ENCODE assay signal across 11 cellular contexts in the genomic region with DNA sequence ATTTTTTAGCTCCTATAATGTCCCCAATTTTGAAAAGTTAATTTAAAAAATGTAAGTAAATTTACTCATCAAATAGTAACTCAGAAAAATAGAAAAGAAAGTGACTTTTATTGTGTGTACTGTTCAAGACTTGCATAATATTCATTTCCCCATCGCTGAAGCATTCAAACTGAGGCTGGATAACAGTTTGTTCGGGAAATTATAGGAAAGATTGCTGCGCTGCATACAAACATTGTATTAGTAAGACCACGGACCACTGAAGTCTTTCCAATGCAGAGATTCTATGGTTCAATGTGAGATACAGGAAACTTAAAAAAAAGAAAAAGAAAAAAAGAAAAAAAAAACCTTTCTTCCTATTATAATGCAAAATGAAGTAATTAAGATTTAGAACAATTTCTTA. TPM values are rescaled to one million over a fixed set of nuclear protein-coding genes. Genes with fewer than 3 reads are reported as not detected.
A peak's percentile ranks its signal among the peaks of the same experiment; 100 is the strongest.
DNase-seq lines count a peak whose midpoint lies in the region; ATAC-seq, FAIRE-seq and TF ChIP-seq lines count a peak whose summit lies in the region.
"Had no signal": no experiment of that assay in that cellular context is flagged by ENCODE, and none has a peak within 500 bp of the region (broad histone marks: within the 10 kb centered on the region; RNA-seq: fewer than 3 reads in every experiment).

No MANE protein-coding gene starts in this region.

- H3K4me2 ChIP-seq in HCT116 (ENCODE audit: low read length): peak overlapping the region; percentile 52; the same call in 1 of the 2 replicates
- peak overlapping the region; percentile 99 for H3K4me2 ChIP-seq in SU-DHL-6 (ENCODE audit: low read depth, low read length, poor library complexity, severe bottlenecking)
- no peak overlapping the region for H3K4me2 ChIP-seq in neuronal stem cell (ENCODE audit: insufficient read depth, low read length, poor library complexity, severe bottlenecking)

- peak; percentile 55 for FAIRE-seq in A204.1 (lab: Jason Lieb, UNC)

- H2BK15ac ChIP-seq in neuronal stem cell (ENCODE audit: low read length): no peak overlapping the region

- no peak for TF ChIP-seq RAD21 in HCT116 (IDR thresholded peaks at IDR 0.05; ENCODE audit: low read depth)

- POLR2A ChIA-PET in HCT116 (lab: Charles Lee): no interaction called here
- POLR2A ChIA-PET in RWPE1 (lab: Yijun Ruan, JAX; ENCODE audit: low non-redundant PET): no interaction called here

- H3K9ac ChIP-seq in HCT116 (ENCODE audit: low read length) (no peak overlapping the region), SU-DHL-6 (ENCODE audit: low read length) (no peak overlapping the region), neuronal stem cell (ENCODE audit: low read depth, low read length, poor library complexity) (no peak overlapping the region)

- H3K23ac ChIP-seq in neuronal stem cell (ENCODE audit: low read depth, low read length, poor library complexity): no peak overlapping the region

- no peak overlapping the region for H3K18ac ChIP-seq in neuronal stem cell (ENCODE audit: low read length)

- DNase-seq in HCT116 (ENCODE audit: low read depth, low spot score) (no peak), foreskin keratinocyte (no peak), iPS-NIHi7 (ENCODE audit: extremely low spot score) (no peak), NCI-H526 treated with DMSO at 0.1 percent for 48 hours (lab: John Stamatoyannopoulos, UW) (no peak), neuronal stem cell (ENCODE audit: low spot score) (no peak), RWPE1 (ENCODE audit: low spot score) (no peak)
- DNase-seq: cerebellar nuclear complex, NCI-H1436, uterus had no signal

- WGBS in neuronal stem cell (ENCODE audit: extremely low coverage in 2 of 2, insufficient read length in 2 of 2, insufficient replicate concordance in 1 of 2), 2 donors: no CpG with 5 or more reads among the region's 4 CpGs

- no peak overlapping the region for H2BK5ac ChIP-seq in neuronal stem cell (ENCODE audit: low read length)

- no peak overlapping the region for H3K27ac ChIP-seq in HCT116 (ENCODE audit: low read depth, low read length)
- H3K27ac ChIP-seq in SU-DHL-6 (ENCODE audit: low read depth, low read length): peak overlapping the region; percentile 86
- H3K27ac ChIP-seq in foreskin keratinocyte: peak overlapping the region; percentile 57
- no peak overlapping the region for H3K27ac ChIP-seq in neuronal stem cell (replicated peaks; ENCODE audit: low read length)
- no peak overlapping the region for H3K27ac ChIP-seq in RWPE1
- H3K27ac ChIP-seq: uterus had no signal

- H3K36me3 ChIP-seq in HCT116 (ENCODE audit: control insufficient read depth in 1 of 2, insufficient read depth in 2 of 2, low read length in 2 of 2) (peaks cover 0 to 4% of the 10 kb centered on the region in 2 experiments; a peak in 1 of 4 replicates), SU-DHL-6 (ENCODE audit: low read length) (peaks cover 73% of the 10 kb centered on the region), neuronal stem cell (replicated peaks in 1 of 2; ENCODE audit: control insufficient read depth in 2 of 2, insufficient read depth in 2 of 2, low read length in 2 of 2) (peaks cover 2 to 24% of the 10 kb centered on the region in 2 donors)
- H3K36me3 ChIP-seq: uterus had no signal

- intact Hi-C loops in HCT116 (cut with micrococcal nuclease): no loop called here

- no peak overlapping the region for H3K14ac ChIP-seq in neuronal stem cell (ENCODE audit: low read length)

- TF ChIP-seq POLR2A in HCT116 (IDR thresholded peaks at IDR 0.05; ENCODE audit: borderline replicate concordance, extremely low read depth, insufficient read depth, insufficient read length): no peak

- H4K20me1 ChIP-seq in HCT116 (ENCODE audit: insufficient read depth): no peaks in the 10 kb centered on the region
- H4K20me1 ChIP-seq in SU-DHL-6 (ENCODE audit: low read depth, low read length): peaks cover 62% of the 10 kb centered on the region

- no peak overlapping the region for H3K4ac ChIP-seq in neuronal stem cell (ENCODE audit: low read length)

- H3K9me2 ChIP-seq in HCT116 (ENCODE audit: insufficient read depth) (no peaks in the 10 kb centered on the region), SU-DHL-6 (replicated peaks; ENCODE audit: insufficient read depth, low read length) (no peaks in the 10 kb centered on the region)

- no peak overlapping the region for H2AK5ac ChIP-seq in neuronal stem cell (ENCODE audit: low read depth, low read length)

- no peak for ATAC-seq in HCT116
- ATAC-seq in foreskin keratinocyte: no peak

- no peak overlapping the region for H2BK12ac ChIP-seq in neuronal stem cell (ENCODE audit: low read length)

- H3K27me3 ChIP-seq in HCT116 (ENCODE audit: insufficient read depth, low read length): no peaks in the 10 kb centered on the region
- no peaks in the 10 kb centered on the region for H3K27me3 ChIP-seq in SU-DHL-6 (ENCODE audit: low read length)
- H3K27me3 ChIP-seq in foreskin keratinocyte: no peaks in the 10 kb centered on the region
- no peaks in the 10 kb centered on the region for H3K27me3 ChIP-seq in neuronal stem cell (ENCODE audit: control insufficient read depth in 3 of 3, insufficient read depth in 3 of 3, low read depth in 1 of 3, low read length in 3 of 3)
- H3K27me3 ChIP-seq: uterus had no signal

- H3K79me2 ChIP-seq in HCT116 (ENCODE audit: insufficient read depth, low read length) (peaks cover 33% of the 10 kb centered on the region), SU-DHL-6 (ENCODE audit: insufficient read depth, low read length) (peaks cover 100% of the 10 kb centered on the region)

- H3K4me1 ChIP-seq in HCT116 (ENCODE audit: control insufficient read depth in 1 of 2, insufficient read depth in 2 of 2, low read length in 2 of 2): peaks cover 7 to 20% of the 10 kb centered on the region in 2 experiments; a peak in 3 of 4 replicates
- H3K4me1 ChIP-seq in foreskin keratinocyte: peaks cover 13% of the 10 kb centered on the region
- peaks cover 4 to 7% of the 10 kb centered on the region in 2 donors for H3K4me1 ChIP-seq in neuronal stem cell (ENCODE audit: control insufficient read depth in 2 of 2, insufficient read depth in 1 of 2, low read depth in 1 of 2, low read length in 2 of 2)
- H3K4me1 ChIP-seq: uterus had no signal

- no peak overlapping the region for H4K8ac ChIP-seq in neuronal stem cell (ENCODE audit: low read depth, low read length)

- H3K79me1 ChIP-seq in neuronal stem cell (ENCODE audit: low read depth, low read length): no peaks in the 10 kb centered on the region

- RAD21 ChIA-PET in HCT116 (lab: Charles Lee; ENCODE audit: low non-redundant PET in 1 of 2, low total read pairs in 2 of 2, uncharacterized antibody in 2 of 2, unreplicated experiment in 2 of 2): no interaction called here

- no peak overlapping the region for H4K91ac ChIP-seq in neuronal stem cell (ENCODE audit: low read depth, low read length, poor library complexity)

- CTCF ChIA-PET in HCT116 (lab: Charles Lee) (no interaction called here), RWPE1 (lab: Yijun Ruan, JAX) (interaction anchor here (0.7 kb wide), 1 partner anchor 17 kb away, joined by 4 read pairs; no protein-coding TSS in a partner anchor)

- peaks cover 83% of the 10 kb centered on the region for H3F3A ChIP-seq in SU-DHL-6 (ENCODE audit: insufficient read depth)

- H3K4me3 ChIP-seq in HCT116 (replicated peaks in 1 of 2; ENCODE audit: low read depth in 1 of 2, low read length in 2 of 2): no peak overlapping the region
- peak overlapping the region; percentile 19 for H3K4me3 ChIP-seq in SU-DHL-6 (ENCODE audit: insufficient read depth, low read length, poor library complexity, severe bottlenecking)
- H3K4me3 ChIP-seq in neuronal stem cell (ENCODE audit: low read length in 2 of 2): no peak overlapping the region
- H3K4me3 ChIP-seq: uterus had no signal

- H2BK120ac ChIP-seq in neuronal stem cell (ENCODE audit: low read depth, low read length): no peak overlapping the region

- no peaks in the 10 kb centered on the region for H3K9me3 ChIP-seq in HCT116 (ENCODE audit: control insufficient read depth in 1 of 2, insufficient read depth in 1 of 2, low read depth in 1 of 2, low read length in 2 of 2)
- H3K9me3 ChIP-seq in SU-DHL-6 (ENCODE audit: insufficient read depth, low read length): no peaks in the 10 kb centered on the region
- H3K9me3 ChIP-seq in neuronal stem cell (replicated peaks in 1 of 2; ENCODE audit: control insufficient read depth in 2 of 2, insufficient read depth in 1 of 2, low read depth in 1 of 2, low read length in 2 of 2): peaks cover 0 to 5% of the 10 kb centered on the region in 2 donors
- H3K9me3 ChIP-seq: uterus had no signal

- no TSS peak for BruUV-seq in HCT116 (replicated peaks; lab: Mats Ljungman, UMichigan)

- TF ChIP-seq CTCF in HCT116 (IDR thresholded peaks at IDR 0.05 in 2 of 3, conservative IDR thresholded peaks at IDR 0.05 in 1 of 3; ENCODE audit: borderline replicate concordance in 1 of 3, insufficient read depth in 1 of 3, low read depth in 2 of 3, low read length in 2 of 3) (no peak), SU-DHL-6 (IDR thresholded peaks at IDR 0.05; ENCODE audit: insufficient read depth, low read length, poor library complexity, severe bottlenecking) (no peak), foreskin keratinocyte (conservative IDR thresholded peaks at IDR 0.05) (no peak), RWPE1 (conservative IDR thresholded peaks at IDR 0.05; ENCODE audit: low read depth) (no peak)

- H2AFZ ChIP-seq in HCT116 (ENCODE audit: low read depth, low read length, poor library complexity, severe bottlenecking): no peak overlapping the region
- H2AFZ ChIP-seq in SU-DHL-6 (ENCODE audit: low read depth, low read length, severe bottlenecking): no peak overlapping the region
- H2AFZ ChIP-seq in neuronal stem cell (ENCODE audit: low read length): no peak overlapping the region

RNA-seq across cellular contexts. Expression of gene STK17B, which starts 10.4 kb away (rescaled TPM):
- total RNA-seq in HCT116 (2021; ENCODE audit: unreplicated experiment) (16.9 TPM), foreskin keratinocyte (17.4 and 22.5 TPM in 2 replicates)
- 2.0 and 3.3 TPM in 2 replicates for polyA plus RNA-seq in HCT116 (2012)
- 4.8 and 5.0 TPM in 2 replicates for polyA plus RNA-seq in foreskin keratinocyte
- 12.6 TPM for polyA plus RNA-seq in neuronal stem cell (2013, experiment 1 of 2)
- 13.0 TPM for polyA plus RNA-seq in neuronal stem cell (2013, experiment 2 of 2)

Comparison
In these comparisons a context has a peak if more than half of its experiments do, and no peak if none do; other contexts are left out.
1. H3K27ac ChIP-seq: peak in SU-DHL-6 (single experiment) and foreskin keratinocyte (single experiment); none in HCT116 (single experiment), neuronal stem cell (single experiment) and RWPE1 (single experiment).